ENCODE assay signal across 10 cellular contexts in the genomic region with DNA sequence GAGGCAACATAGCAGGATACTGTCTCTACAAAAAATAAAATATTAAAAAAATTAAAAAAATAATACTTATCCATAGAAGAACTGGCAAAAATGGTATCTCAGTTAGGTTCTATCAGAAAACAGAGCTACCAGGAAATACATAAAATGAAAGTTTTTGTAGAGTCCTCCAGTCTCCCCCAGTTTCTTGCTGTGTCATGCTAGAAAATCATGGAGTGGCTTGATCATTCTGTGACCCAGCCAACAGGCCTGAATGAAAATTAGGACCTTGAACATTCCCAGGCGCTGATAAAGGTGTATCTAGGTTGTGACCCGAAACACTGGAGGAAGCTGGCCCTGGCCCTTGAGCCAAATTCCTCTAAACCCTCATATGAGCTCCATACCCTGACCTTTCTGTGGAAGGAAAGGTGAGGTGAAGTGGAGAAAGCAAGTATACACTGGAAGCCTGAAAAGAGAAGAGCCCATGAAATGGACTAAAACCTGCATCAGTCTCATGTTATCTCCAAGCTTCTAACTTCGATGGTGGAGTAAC. TPM values are rescaled to one million over a fixed set of nuclear protein-coding genes. Genes with fewer than 3 reads are reported as not detected.
"Had no signal": no experiment of that assay in that cellular context is flagged by ENCODE, and none has a peak within 500 bp of the region (broad histone marks: within the 10 kb centered on the region; RNA-seq: fewer than 3 reads in every experiment).

No MANE protein-coding gene starts in this region.

- H2AFZ ChIP-seq: GM23248 had no signal

- H3K4me3 ChIP-seq: GM23248 had no signal

- H3K27ac ChIP-seq: GM23248 had no signal

- FAIRE-seq: H54, HTR-8/SVneo had no signal

- H3K9ac ChIP-seq: GM23248 had no signal

- DNase-seq: GM23248, GOT3, H9, HCEC 1CT, IMR-90, Kasumi-1, KG1 had no signal

RNA-seq across cellular contexts. Expression of gene SMIM9, which starts 0.7 kb away (rescaled TPM):
- total RNA-seq: GM23248, H9, HT-29, IMR-90 had no signal
- polyA plus RNA-seq: GM23248, IMR-90 had no signal

RNA-seq across cellular contexts. Expression of gene MPP1, which starts 28.5 kb away (rescaled TPM):
- total RNA-seq: HT-29 had no signal
